ENCODE assay signal across 1 cellular context in the genomic region with DNA sequence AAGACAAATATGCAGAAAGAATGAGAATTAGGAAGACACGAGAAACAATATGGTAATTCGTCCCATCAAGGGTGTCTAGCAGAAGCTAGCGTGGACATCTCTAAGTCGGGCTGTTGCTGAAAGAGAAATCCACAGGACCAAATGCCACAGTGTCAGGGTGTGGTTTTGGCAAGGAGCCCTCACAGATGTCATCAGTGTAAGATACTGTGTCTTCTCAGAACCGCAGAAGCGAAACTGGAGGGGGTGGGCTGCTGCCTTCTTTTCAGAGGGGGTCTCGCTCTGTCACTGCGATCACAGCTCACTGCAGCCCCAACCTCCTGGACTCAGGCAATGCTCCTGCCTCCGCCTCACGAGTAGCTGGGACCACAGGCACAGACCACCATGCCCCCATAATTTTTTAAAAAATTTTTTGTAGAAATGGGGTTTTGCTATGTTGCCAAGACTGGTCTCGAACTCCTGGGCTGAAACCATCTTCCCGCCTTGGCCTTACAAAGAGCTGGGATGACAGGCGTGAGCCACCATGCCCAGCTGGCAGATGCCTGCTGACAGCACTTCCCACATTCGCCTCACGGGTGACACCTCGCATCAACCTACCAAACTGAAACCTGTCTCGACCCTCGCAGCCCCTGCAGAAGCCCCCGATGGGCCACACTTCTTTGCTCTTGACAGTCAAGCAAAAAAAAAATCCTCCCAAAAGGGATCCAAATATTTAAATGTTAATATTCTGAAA.
TF ChIP-seq lines count a peak whose summit lies in the region.

No MANE protein-coding gene starts in this region.

TF ChIP-seq in HCT116, 20 proteins besides CTCF, POLR2A, EP300 and RAD21 (continued from another document):
- TF ChIP-seq YY1 (IDR thresholded peaks at IDR 0.05; ENCODE audit: extremely low read depth, insufficient replicate concordance, low read depth, low read length): no peak
- no peak for TF ChIP-seq SRF (IDR thresholded peaks at IDR 0.05; ENCODE audit: low read depth)
- no peak for TF ChIP-seq CBX3 (IDR thresholded peaks at IDR 0.05; ENCODE audit: low read depth)
- TF ChIP-seq TCF7L2 (IDR thresholded peaks at IDR 0.05; ENCODE audit: borderline replicate concordance, extremely low read depth, insufficient read depth, insufficient read length): no peak
- no peak for TF ChIP-seq POLR2AphosphoS5 (IDR thresholded peaks at IDR 0.05; ENCODE audit: low read depth, low read length)
- no peak for TF ChIP-seq ELF1 (IDR thresholded peaks at IDR 0.05; ENCODE audit: borderline replicate concordance, low read depth)
- no peak for TF ChIP-seq ZNF274 (IDR thresholded peaks at IDR 0.05; ENCODE audit: low read depth, low read length)
- TF ChIP-seq FOSL1 (IDR thresholded peaks at IDR 0.05; ENCODE audit: low read depth): no peak
- TF ChIP-seq, protein P1, sequence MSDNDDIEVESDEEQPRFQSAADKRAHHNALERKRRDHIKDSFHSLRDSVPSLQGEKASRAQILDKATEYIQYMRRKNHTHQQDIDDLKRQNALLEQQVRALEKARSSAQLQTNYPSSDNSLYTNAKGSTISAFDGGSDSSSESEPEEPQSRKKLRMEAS (IDR thresholded peaks at IDR 0.05): no peak
